ENCODE assay signal across 8 cellular contexts in genomic region chr18:5895886-5896740, GRCh38. TPM values are rescaled to one million over a fixed set of nuclear protein-coding genes. Genes with fewer than 3 reads are reported as not detected.
DNase-seq lines count a peak whose midpoint lies in the region; ATAC-seq, FAIRE-seq and TF ChIP-seq lines count a peak whose summit lies in the region.

No MANE protein-coding gene starts in this region.

- H3K9me3 ChIP-seq in GM23248 (ENCODE audit: low read depth) = no peaks in the 10 kb centered on the region
- no peaks in the 10 kb centered on the region for H3K9me3 ChIP-seq in kidney (ENCODE audit: control insufficient read depth in 1 of 2, low read length in 2 of 2)
- no peaks in the 10 kb centered on the region for H3K9me3 ChIP-seq in spleen

- in situ Hi-C loops in GM23248 (cut with MboI) = loop anchor here (25.0 kb wide), 1 partner anchor 991 kb away; no protein-coding TSS in a partner anchor

- H4K20me1 ChIP-seq in GM23248 (ENCODE audit: insufficient read depth) = no peaks in the 10 kb centered on the region

- no peak for FAIRE-seq in kidney (lab: Jason Lieb, UNC)

- H3K27me3 ChIP-seq in GM23248 (replicated peaks; ENCODE audit: insufficient read depth) (peaks cover 73% of the 10 kb centered on the region), spleen (replicated peaks in 1 of 7) (peaks cover 5 to 82% (median 67%) of the 10 kb centered on the region in 7 donors)

- H3K4me2 ChIP-seq in GM23248 (ENCODE audit: unreplicated experiment) = no peak overlapping the region

- H3K36me3 ChIP-seq in GM23248 (ENCODE audit: low read depth) = no peaks in the 10 kb centered on the region
- H3K36me3 ChIP-seq in kidney (ENCODE audit: control insufficient read depth in 1 of 2, insufficient read depth in 2 of 2, low read length in 2 of 2) = no peaks in the 10 kb centered on the region
- no peaks in the 10 kb centered on the region for H3K36me3 ChIP-seq in spleen

- intact Hi-C loops in kidney (cut with DNase I) (no loop called here), spleen (cut with DNase I; ENCODE audit: low total_unique reads) (no loop called here)

- TF ChIP-seq CTCF in kidney (IDR thresholded peaks at IDR 0.05; ENCODE audit: borderline replicate concordance, extremely low read depth, insufficient read depth) = no peak
- TF ChIP-seq CTCF in spleen (IDR thresholded peaks at IDR 0.05 in 8 of 11, conservative IDR thresholded peaks at IDR 0.05 in 3 of 11) = no peak

- DNase-seq in AG20443 (ENCODE audit: low spot score) = peak; percentile 36
- peak; percentile 39 for DNase-seq in GM23248
- DNase-seq in kidney = peak; percentile 83
- peak; percentile 75 for DNase-seq in spleen
- no peak for DNase-seq in stimulated activated CD8-positive, alpha-beta memory T cell treated with anti-CD3 and anti-CD28 coated beads, Interleukin-4, amount 100 ng/mL, for 48 hours
- DNase-seq in effector CD4-positive, alpha-beta T cell = no peak

- H3K9ac ChIP-seq in GM23248 = no peak overlapping the region
- H3K9ac ChIP-seq in kidney (ENCODE audit: low read length in 2 of 2) = peak overlapping the region in 1 of 2 donors; percentile 19

- WGBS in GM23248 (ENCODE audit: low coverage in 1 of 2, low lambda C conversion rate in 2 of 2, missing lambda C conversion rate in 2 of 2), 2 experiments = 1 to 2% methylated on average over 35 to 41 of the region's 41 CpGs
- 3 to 9% (median 4%) methylated on average over 30 to 41 of the region's 41 CpGs for WGBS in spleen, 5 donors

- H3K27ac ChIP-seq in GM23248 (no peak overlapping the region), angular gyrus (ENCODE audit: low read depth, low read length) (peak overlapping the region; percentile 34), kidney (ENCODE audit: low read depth in 2 of 2, low read length in 2 of 2) (peak overlapping the region in 1 of 2 donors; percentile 43), spleen (peak overlapping the region; percentile 19 to 80 (median 73))

- H3K79me2 ChIP-seq in GM23248 (ENCODE audit: insufficient read depth) = no peaks in the 10 kb centered on the region

- ATAC-seq in GM21576 (IDR thresholded peaks at IDR 0.05; ENCODE audit: unreplicated experiment) = no peak

- no peak for TF ChIP-seq POLR2A in spleen (IDR thresholded peaks at IDR 0.05)

- H2AFZ ChIP-seq in GM23248 = peak overlapping the region; percentile 53

- no peak overlapping the region for H3K4me3 ChIP-seq in GM23248
- H3K4me3 ChIP-seq in kidney (ENCODE audit: low read length in 2 of 2) = peak overlapping the region in 1 of 2 donors; percentile 55
- peak overlapping the region; percentile 27 to 67 (median 42) for H3K4me3 ChIP-seq in spleen

- no peaks in the 10 kb centered on the region for H3F3A ChIP-seq in GM23248 (ENCODE audit: insufficient read depth)

- H3K9me2 ChIP-seq in GM23248 (ENCODE audit: insufficient read depth) = no peaks in the 10 kb centered on the region

- H3K4me1 ChIP-seq in GM23248 (ENCODE audit: insufficient read depth) (no peaks in the 10 kb centered on the region), kidney (ENCODE audit: control insufficient read depth in 1 of 2, insufficient read depth in 1 of 2, low read depth in 1 of 2, low read length in 2 of 2) (peaks cover 0 to 4% of the 10 kb centered on the region in 2 donors), spleen (peaks cover 0 to 31% (median 14%) of the 10 kb centered on the region in 6 donors)

RNA-seq across cellular contexts. Expression of gene TMEM200C, which starts 0.8 kb away (rescaled TPM):
- total RNA-seq in GM23248 (2014; rRNA removed; shearing (Covaris generic)) = not detected in 2 replicates
- polyA plus RNA-seq in GM23248 (2016; fragmentation: Nextera tagmentation; extraction: Ambion mirVana) = not detected in 2 replicates
- total RNA-seq in kidney = 0.31 TPM
- polyA plus RNA-seq in kidney (ENCODE audit: insufficient read depth, low read depth, low replicate concordance) = 2.1 TPM
- total RNA-seq in spleen = 1 to 10 TPM in 5 of 7 donors, under 1 TPM in 2; 0.59 to 2.5 (median 1.5) TPM
- polyA plus RNA-seq in spleen = under 1 TPM; 0.09 to 0.27 (median 0.19) TPM

Comparison
In these comparisons a context has a peak if more than half of its experiments do, and no peak if none do; other contexts are left out.
1. DNase-seq: peak in AG20443 (single experiment), GM23248 (single experiment), kidney (single experiment) and spleen (single experiment); none in stimulated activated CD8-positive, alpha-beta memory T cell treated with anti-CD3 and anti-CD28 coated beads, Interleukin-4, amount 100 ng/mL, for 48 hours (single experiment) and effector CD4-positive, alpha-beta T cell (single experiment).